9 cellular contexts compared by ENCODE assay signal in genomic region chr7:90594791-90595317, GRCh38.
A peak's percentile ranks its signal among the peaks of the same experiment; 100 is the strongest.
DNase-seq lines count a peak whose midpoint lies in the region; ATAC-seq and TF ChIP-seq lines count a peak whose summit lies in the region.
"Had no signal": no experiment of that assay in that cellular context is flagged by ENCODE, and none has a peak within 500 bp of the region (broad histone marks: within the 10 kb centered on the region; RNA-seq: fewer than 3 reads in every experiment).

No MANE protein-coding gene starts in this region.

- no peak overlapping the region for H3K27ac ChIP-seq in parathyroid adenoma

- no peaks in the 10 kb centered on the region for H3K9me3 ChIP-seq in parathyroid adenoma (ENCODE audit: control insufficient read depth, low read length)

- no peaks in the 10 kb centered on the region for H3K36me3 ChIP-seq in parathyroid adenoma (ENCODE audit: control insufficient read depth, insufficient read depth, low read length)

- H3K9ac ChIP-seq in parathyroid adenoma = no peak overlapping the region

- TF ChIP-seq CTCF in foreskin fibroblast (IDR thresholded peaks at IDR 0.05; ENCODE audit: low read depth, low read length) (no peak), parathyroid adenoma (IDR thresholded peaks at IDR 0.05) (no peak)

- no peaks in the 10 kb centered on the region for H3K27me3 ChIP-seq in parathyroid adenoma (ENCODE audit: control insufficient read depth, insufficient read depth, low read length)

- DNase-seq in NCI-H82 (lab: John Stamatoyannopoulos, UW) (peak; percentile 31), NCI-H82 treated with DMSO at 0.1 percent for 48 hours (lab: John Stamatoyannopoulos, UW; ENCODE audit: unreplicated experiment) (no peak), RKO (ENCODE audit: low spot score) (peak; percentile 41), foreskin fibroblast (peak; percentile 82 to 91), DMS114 treated with DMSO at 0.1 percent for 48 hours (lab: John Stamatoyannopoulos, UW; ENCODE audit: unreplicated experiment) (no peak)
- DNase-seq: DND-41 had no signal

- H3K79me2 ChIP-seq in parathyroid adenoma = no peaks in the 10 kb centered on the region

- no peak overlapping the region for H3K4me2 ChIP-seq in parathyroid adenoma (ENCODE audit: low read length)

- H3K4me3 ChIP-seq in foreskin fibroblast (ENCODE audit: low read depth in 1 of 2, low read length in 2 of 2) = peak overlapping the region; percentile 91 to 94
- peak overlapping the region; percentile 35 for H3K4me3 ChIP-seq in parathyroid adenoma (ENCODE audit: low read depth, low read length)

- H2AFZ ChIP-seq in parathyroid adenoma = no peak overlapping the region

- no peak for ATAC-seq in GM18868 (IDR thresholded peaks at IDR 0.05; ENCODE audit: unreplicated experiment)
- no peak for ATAC-seq in HG03095 (IDR thresholded peaks at IDR 0.05; ENCODE audit: unreplicated experiment)

- H3K4me1 ChIP-seq in parathyroid adenoma = no peaks in the 10 kb centered on the region

Comparison
In these comparisons a context has a peak if more than half of its experiments do, and no peak if none do; other contexts are left out.
1. DNase-seq: peak in NCI-H82 (single experiment), RKO (single experiment) and foreskin fibroblast (2 of 2); none in NCI-H82 treated with DMSO at 0.1 percent for 48 hours (single experiment) and DMS114 treated with DMSO at 0.1 percent for 48 hours (single experiment).